Comparison of ENCODE assay signal across 8 cellular contexts in genomic region chr1:20343149-20343936, GRCh38. TPM values are rescaled to one million over a fixed set of nuclear protein-coding genes. Genes with fewer than 3 reads are reported as not detected.
DNase-seq lines count a peak whose midpoint lies in the region; ATAC-seq and TF ChIP-seq lines count a peak whose summit lies in the region.

No MANE protein-coding gene starts in this region.

- intact Hi-C loops in adrenal gland (cut with DNase I), result no loop called here
- intact Hi-C loops in testis (cut with DNase I; ENCODE audit: low total_unique reads), result no loop called here

- H3K27me3 ChIP-seq in adrenal gland (no peaks in the 10 kb centered on the region), testis (no peaks in the 10 kb centered on the region)

- peak; percentile 28 for DNase-seq in activated CD8-positive, alpha-beta memory T cell treated with anti-CD3 and anti-CD28 coated beads, Interleukin-2, amount 50 U/mL, for 4 hours
- DNase-seq in activated CD8-positive, alpha-beta memory T cell treated with anti-CD3 and anti-CD28 coated beads, Interleukin-2, amount 50 U/mL, for 48 hours, result no peak
- DNase-seq in adrenal gland, result peak in 6 of 7 donors; percentile 33 to 76 (median 51)
- peak; percentile 94 for DNase-seq in left kidney (ENCODE audit: low read depth, low spot score)
- peak; percentile 76 for DNase-seq in testis
- DNase-seq in SKM-1 treated with dmso at 0.1 percent for 144 hours (lab: John Stamatoyannopoulos, UW; ENCODE audit: unreplicated experiment), result no peak

- H3K4me3 ChIP-seq in adrenal gland (peak overlapping the region in 1 of 4 donors; percentile 43), testis (peak overlapping the region in 1 of 2 donors; percentile 53)

- H3K27ac ChIP-seq in adrenal gland (no peak overlapping the region), testis (no peak overlapping the region)

- TF ChIP-seq POLR2A in adrenal gland (IDR thresholded peaks at IDR 0.05) (no peak), testis (IDR thresholded peaks at IDR 0.05) (no peak)

- ATAC-seq in GM18519 (IDR thresholded peaks at IDR 0.05; ENCODE audit: low FRiP score, unreplicated experiment) (no peak), GM18868 (IDR thresholded peaks at IDR 0.05; ENCODE audit: unreplicated experiment) (no peak)

- H3K9me3 ChIP-seq in adrenal gland (replicated peaks in 1 of 3) (no peaks in the 10 kb centered on the region), testis (no peaks in the 10 kb centered on the region)

- H3K4me1 ChIP-seq in adrenal gland (replicated peaks in 1 of 2), result peaks cover 0 to 4% of the 10 kb centered on the region in 2 donors
- H3K4me1 ChIP-seq in testis, result no peaks in the 10 kb centered on the region

- WGBS in adrenal gland, 4 donors, result 8 to 51% (median 9%) methylated on average over 4 to 58 of the region's 59 CpGs; no CpG with 5 or more reads in 1 of the 4 donors
- 5 to 40% methylated on average over 1 to 50 of the region's 59 CpGs for WGBS in testis, 2 donors

- no peaks in the 10 kb centered on the region for H3K36me3 ChIP-seq in adrenal gland (replicated peaks in 1 of 2)
- no peaks in the 10 kb centered on the region for H3K36me3 ChIP-seq in testis (ENCODE audit: low read depth, missing control alignments)

- TF ChIP-seq CTCF in adrenal gland (IDR thresholded peaks at IDR 0.05), result no peak
- TF ChIP-seq CTCF in testis (IDR thresholded peaks at IDR 0.05), result no peak

RNA-seq across cellular contexts. Expression of gene VWA5B1, which starts 52.7 kb away (rescaled TPM):
- total RNA-seq in adrenal gland (1 to 10 TPM in 1 of 8 donors, under 1 TPM in 3, not detected in 4; 0.07 to 2.5 (median 0.60) TPM), testis (10 to 100 TPM; 13.1 to 23.0 TPM)
- polyA plus RNA-seq in adrenal gland (1 to 10 TPM in 1 of 3 donors, under 1 TPM in 2; 0.24 to 2.1 (median 0.26) TPM), testis (ENCODE audit: insufficient read depth, low read depth, low replicate concordance) (16.2 TPM)

Comparison
In these comparisons a context has a peak if more than half of its experiments do, and no peak if none do; other contexts are left out.
1. DNase-seq: peak in activated CD8-positive, alpha-beta memory T cell treated with anti-CD3 and anti-CD28 coated beads, Interleukin-2, amount 50 U/mL, for 4 hours (single experiment), adrenal gland (6 of 7), left kidney (single experiment) and testis (single experiment); none in activated CD8-positive, alpha-beta memory T cell treated with anti-CD3 and anti-CD28 coated beads, Interleukin-2, amount 50 U/mL, for 48 hours (single experiment) and SKM-1 treated with dmso at 0.1 percent for 144 hours (single experiment).
2. RNA of gene VWA5B1, which starts 52.7 kb away (total RNA-seq): 13.1 to 23.0 TPM in testis; 0.07 to 2.5 TPM in adrenal gland; every median in the first group is over 4 times any median in the second.